Comparison of ENCODE assay signal across 8 cellular contexts in genomic region chr3:52246264-52246620, GRCh38. TPM values are rescaled to one million over a fixed set of nuclear protein-coding genes. Genes with fewer than 3 reads are reported as not detected.
DNase-seq lines count a peak whose midpoint lies in the region; ATAC-seq and TF ChIP-seq lines count a peak whose summit lies in the region.

No MANE protein-coding gene starts in this region.

- DNase-seq in chondrocyte (ENCODE audit: low spot score), result no peak
- DNase-seq in AG20443 (ENCODE audit: low spot score), result no peak
- DNase-seq in NCI-H774 (lab: John Stamatoyannopoulos, UW), result no peak
- DNase-seq in GM03348 (ENCODE audit: low spot score), result no peak

- peak overlapping the region; percentile 73 for H3K4me3 Mint-ChIP-seq in chondrocyte (ENCODE audit: unreplicated experiment)

- H3K9me3 ChIP-seq in HUES48 (ENCODE audit: control insufficient read depth, insufficient read depth, low read length) (no peaks in the 10 kb centered on the region), mucosa of rectum (ENCODE audit: control insufficient read depth in 2 of 2, low read length in 2 of 2) (no peaks in the 10 kb centered on the region)

- H3K27me3 Mint-ChIP-seq in chondrocyte (ENCODE audit: low read depth), result no peaks in the 10 kb centered on the region

- H3K9me3 Mint-ChIP-seq in chondrocyte (ENCODE audit: low read depth), result peaks cover 3% of the 10 kb centered on the region

- no peak for ATAC-seq in HG03139 (IDR thresholded peaks at IDR 0.05; ENCODE audit: unreplicated experiment)

- H3K27ac Mint-ChIP-seq in chondrocyte (ENCODE audit: unreplicated experiment), result peak overlapping the region; percentile 77

- H3K9ac ChIP-seq in HUES48 (ENCODE audit: low read depth, low read length) (0 out of 2 replicates have a peak overlapping the region, but pooled peaks have one; percentile 30), mucosa of rectum (ENCODE audit: low read depth in 1 of 2, low read length in 2 of 2) (peak overlapping the region; percentile 75 to 83)

- peak overlapping the region; percentile 38 for H3K27ac ChIP-seq in 22Rv1
- no peak overlapping the region for H3K27ac ChIP-seq in HUES48 (ENCODE audit: low read depth, low read length)
- H3K27ac ChIP-seq in mucosa of rectum (ENCODE audit: low read depth in 2 of 2, low read length in 2 of 2), result peak overlapping the region; percentile 61 to 87

- H3K36me3 ChIP-seq in HUES48 (ENCODE audit: control insufficient read depth, insufficient read depth, low read length) (peaks cover 22% of the 10 kb centered on the region), mucosa of rectum (ENCODE audit: control insufficient read depth in 2 of 2, insufficient read depth in 2 of 2, low read length in 2 of 2) (peaks cover 11 to 16% of the 10 kb centered on the region in 2 donors)

- no peak for TF ChIP-seq CTCF in 22Rv1 (IDR thresholded peaks at IDR 0.05)
- TF ChIP-seq CTCF in chondrocyte (IDR thresholded peaks at IDR 0.05), result no peak

- H3K36me3 Mint-ChIP-seq in chondrocyte (ENCODE audit: low read depth), result peaks cover 2% of the 10 kb centered on the region

- H3K27me3 ChIP-seq in HUES48 (ENCODE audit: control insufficient read depth, insufficient read depth, low read length) (peaks cover 33% of the 10 kb centered on the region), mucosa of rectum (ENCODE audit: control insufficient read depth in 2 of 2, insufficient read depth in 2 of 2, low read length in 2 of 2) (no peaks in the 10 kb centered on the region)

- H3K4me3 ChIP-seq in HUES48 (ENCODE audit: low read depth, low read length) (peak overlapping the region; percentile 62), mucosa of rectum (ENCODE audit: low read length in 2 of 2) (peak overlapping the region; percentile 72 to 74)

- peaks cover 37% of the 10 kb centered on the region for H3K4me1 Mint-ChIP-seq in chondrocyte (ENCODE audit: low read depth)

- H3K4me1 ChIP-seq in HUES48 (ENCODE audit: control insufficient read depth, insufficient read depth, low read length), result peaks cover 4% of the 10 kb centered on the region; the same call in 1 of the 2 replicates
- peaks cover 11 to 17% of the 10 kb centered on the region in 2 donors for H3K4me1 ChIP-seq in mucosa of rectum (ENCODE audit: control insufficient read depth in 2 of 2, insufficient read depth in 2 of 2, low read length in 2 of 2)

RNA-seq across cellular contexts. Expression of gene PPM1M, which starts 0.7 kb away (rescaled TPM):
- total RNA-seq in chondrocyte, result 14.5 to 20.8 TPM (median 20.1 TPM) in 3 replicates

RNA-seq across cellular contexts. Expression of gene TWF2, which starts 7.3 kb away (rescaled TPM):
- 58.9 to 65.9 TPM (median 65.2 TPM) in 3 replicates for total RNA-seq in chondrocyte

RNA-seq across cellular contexts. Expression of gene TLR9, which starts 20.8 kb away (rescaled TPM):
- total RNA-seq in chondrocyte, result 0.12 TPM in 1 of 3 replicates, not detected in the others

RNA-seq across cellular contexts. Expression of gene WDR82, which starts 32.2 kb away (rescaled TPM):
- 73.0 to 74.9 TPM (median 74.7 TPM) in 3 replicates for total RNA-seq in chondrocyte

RNA-seq across cellular contexts. Expression of gene GLYCTK, which starts 41.4 kb away (rescaled TPM):
- 4.8 to 9.8 TPM (median 5.0 TPM) in 3 replicates for total RNA-seq in chondrocyte
